8 cellular contexts compared by ENCODE assay signal in genomic region chr19:51097166-51097736, GRCh38. TPM values are rescaled to one million over a fixed set of nuclear protein-coding genes. Genes with fewer than 3 reads are reported as not detected.
DNase-seq lines count a peak whose midpoint lies in the region; ATAC-seq and TF ChIP-seq lines count a peak whose summit lies in the region.

No MANE protein-coding gene starts in this region.

- no peak for ATAC-seq in HG03175 (IDR thresholded peaks at IDR 0.05; ENCODE audit: unreplicated experiment)

- H3K27me3 ChIP-seq in SK-N-SH (ENCODE audit: insufficient read depth) = no peaks in the 10 kb centered on the region

- no peaks in the 10 kb centered on the region for H3F3A ChIP-seq in SK-N-SH (replicated peaks; ENCODE audit: insufficient read depth)

- TF ChIP-seq CTCF in SK-N-SH (IDR thresholded peaks at IDR 0.05) = peak; percentile 64
- TF ChIP-seq CTCF in retinal pigment epithelial cell (conservative IDR thresholded peaks at IDR 0.05; ENCODE audit: low read depth, low read length) = peak; percentile 74

- 0 out of 2 replicates have a peak, but pooled peaks have one; percentile 6 for TF ChIP-seq RAD21 in SK-N-SH (IDR thresholded peaks at IDR 0.05; ENCODE audit: low read length)

- no peaks in the 10 kb centered on the region for H3K9me3 Mint-ChIP-seq in activated naive CD8-positive, alpha-beta T cell treated with anti-CD3 and anti-CD28 coated beads for 36 hours

- H3K4me3 Mint-ChIP-seq in activated naive CD8-positive, alpha-beta T cell treated with anti-CD3 and anti-CD28 coated beads for 36 hours = no peak overlapping the region

- no peak overlapping the region for H3K4me2 ChIP-seq in SK-N-SH

- peaks cover 9% of the 10 kb centered on the region for H3K36me3 Mint-ChIP-seq in activated naive CD8-positive, alpha-beta T cell treated with anti-CD3 and anti-CD28 coated beads for 36 hours

- DNase-seq in COR-L47 (lab: John Stamatoyannopoulos, UW) (peak; percentile 28), HuH-7 (ENCODE audit: low spot score) (peak; percentile 84), SK-N-SH (peak; percentile 76), cardiac septum (ENCODE audit: low spot score) (peak; percentile 88), retinal pigment epithelial cell (ENCODE audit: low read depth) (no peak), NCI-H1092 treated with DMSO at 0.1 percent for 48 hours (lab: John Stamatoyannopoulos, UW) (no peak)
- peak; percentile 70 for DNase-seq in activated naive CD8-positive, alpha-beta T cell treated with anti-CD3 and anti-CD28 coated beads for 36 hours

- CTCF ChIA-PET in SK-N-SH (lab: Yijun Ruan, JAX) = interaction anchor here (1.1 to 4.2 kb wide), 6 partner anchors 8 to 167 kb away, joined by 3 to 30 read pairs (median 8); partner anchors contain the start of gene KLK10

- intact Hi-C loops in cardiac septum (cut with DNase I) = loop anchor here (10.0 kb wide), 1 partner anchor 162 kb away; no protein-coding TSS in a partner anchor

- peaks cover 19% of the 10 kb centered on the region for H3K4me1 Mint-ChIP-seq in activated naive CD8-positive, alpha-beta T cell treated with anti-CD3 and anti-CD28 coated beads for 36 hours

- 20% methylated on average over 8 of the region's 8 CpGs for WGBS in SK-N-SH (ENCODE audit: low lambda C conversion rate)

- no peaks in the 10 kb centered on the region for H3K9me2 ChIP-seq in SK-N-SH

- no peak overlapping the region for H3K27ac ChIP-seq in SK-N-SH (ENCODE audit: low read depth in 2 of 2, low read length in 1 of 2)

- no peaks in the 10 kb centered on the region; a peak in 1 of 4 replicates for H3K4me1 ChIP-seq in SK-N-SH (ENCODE audit: control insufficient read depth in 1 of 2, insufficient read depth in 2 of 2, low read depth in 1 of 2, low read length in 1 of 2)

- peaks cover 19% of the 10 kb centered on the region; the same call in 1 of the 2 replicates for H4K20me1 ChIP-seq in SK-N-SH (ENCODE audit: insufficient read depth)

- no peak overlapping the region for H2AFZ ChIP-seq in SK-N-SH (ENCODE audit: low read depth)

- TF ChIP-seq EP300 in SK-N-SH (IDR thresholded peaks at IDR 0.05; ENCODE audit: borderline replicate concordance in 1 of 2, low read depth in 1 of 2, low read length in 1 of 2) = no peak

- H3K27me3 Mint-ChIP-seq in activated naive CD8-positive, alpha-beta T cell treated with anti-CD3 and anti-CD28 coated beads for 36 hours = no peaks in the 10 kb centered on the region

- H3K4me3 ChIP-seq in SK-N-SH (ENCODE audit: low read depth in 2 of 2, low read length in 1 of 2) = no peak overlapping the region
- H3K4me3 ChIP-seq in retinal pigment epithelial cell (ENCODE audit: low read length) = no peak overlapping the region

- H3K9me3 ChIP-seq in SK-N-SH = no peaks in the 10 kb centered on the region

- H3K9ac ChIP-seq in SK-N-SH = no peak overlapping the region

- POLR2A ChIA-PET in SK-N-SH (lab: Yijun Ruan, JAX) = no interaction called here

- peak overlapping the region; percentile 1 for H3K27ac Mint-ChIP-seq in activated naive CD8-positive, alpha-beta T cell treated with anti-CD3 and anti-CD28 coated beads for 36 hours

- peaks cover 8% of the 10 kb centered on the region; the same call in 1 of the 2 replicates for H3K79me2 ChIP-seq in SK-N-SH (ENCODE audit: insufficient read depth)

- H3K36me3 ChIP-seq in SK-N-SH (replicated peaks in 1 of 2; ENCODE audit: control insufficient read depth in 1 of 2, insufficient read depth in 2 of 2, low read length in 1 of 2) = peaks cover 5 to 21% of the 10 kb centered on the region in 2 experiments

TF ChIP-seq in SK-N-SH, 30 proteins besides CTCF, POLR2A, EP300 and RAD21 (continues in another document):
- no peak for TF ChIP-seq PBX3 (IDR thresholded peaks at IDR 0.05)
- TF ChIP-seq TAF1 (IDR thresholded peaks at IDR 0.05; ENCODE audit: borderline replicate concordance, low read depth, low read length) = no peak
- TF ChIP-seq USF2 (IDR thresholded peaks at IDR 0.05; ENCODE audit: borderline replicate concordance, low read depth, low read length) = no peak
- no peak for TF ChIP-seq ZBTB33 (IDR thresholded peaks at IDR 0.05; ENCODE audit: borderline replicate concordance, low read depth)
- no peak for TF ChIP-seq REST (IDR thresholded peaks at IDR 0.05; ENCODE audit: low read depth, low read length)

RNA-seq across cellular contexts. Expression of gene CTU1, which starts 11.0 kb away (rescaled TPM):
- polyA plus RNA-seq in SK-N-SH (2012; rRNA removed) = 7.2 and 8.8 TPM in 2 replicates
- 3.3 and 5.7 TPM in 2 replicates for polyA plus RNA-seq in SK-N-SH (2012; cell fraction: cytosol; rRNA removed)
- polyA plus RNA-seq in SK-N-SH (2012; cell fraction: nucleus; rRNA removed) = 17.0 and 23.2 TPM in 2 replicates
- 10 to 100 TPM; 10.9 to 11.4 TPM for total RNA-seq in activated naive CD8-positive, alpha-beta T cell treated with anti-CD3 and anti-CD28 coated beads for 36 hours
- 4.2 TPM for total RNA-seq in cardiac septum

RNA-seq across cellular contexts. Expression of gene KLK14, which starts 14.6 kb away (rescaled TPM):
- polyA plus RNA-seq in SK-N-SH (2012; rRNA removed) = 0.19 and 0.26 TPM in 2 replicates
- polyA plus RNA-seq in SK-N-SH (2012; cell fraction: cytosol; rRNA removed) = 0.04 TPM in 1 of 2 replicates, not detected in the other
- 1.5 and 1.8 TPM in 2 replicates for polyA plus RNA-seq in SK-N-SH (2012; cell fraction: nucleus; rRNA removed)
- under 1 TPM; 0.30 to 0.31 TPM for total RNA-seq in activated naive CD8-positive, alpha-beta T cell treated with anti-CD3 and anti-CD28 coated beads for 36 hours
- total RNA-seq in cardiac septum = 0.32 TPM

RNA-seq across cellular contexts. Expression of gene SIGLEC9, which starts 27.5 kb away (rescaled TPM):
- polyA plus RNA-seq in SK-N-SH (2012; rRNA removed) = not detected in 2 replicates
- 0.01 TPM in 2 replicates for polyA plus RNA-seq in SK-N-SH (2012; cell fraction: cytosol; rRNA removed)
- not detected in 2 replicates for polyA plus RNA-seq in SK-N-SH (2012; cell fraction: nucleus; rRNA removed)
- total RNA-seq in activated naive CD8-positive, alpha-beta T cell treated with anti-CD3 and anti-CD28 coated beads for 36 hours = 1 to 10 TPM; 1.3 to 1.6 TPM
- 1.4 TPM for total RNA-seq in cardiac septum

RNA-seq across cellular contexts. Expression of gene KLK13, which starts 32.4 kb away (rescaled TPM):
- polyA plus RNA-seq in SK-N-SH (2012; rRNA removed) = not detected in 2 replicates
- not detected in 2 replicates for polyA plus RNA-seq in SK-N-SH (2012; cell fraction: cytosol; rRNA removed)
- polyA plus RNA-seq in SK-N-SH (2012; cell fraction: nucleus; rRNA removed) = not detected in 2 replicates
- total RNA-seq in activated naive CD8-positive, alpha-beta T cell treated with anti-CD3 and anti-CD28 coated beads for 36 hours = not detected
- total RNA-seq in cardiac septum = not detected

RNA-seq across cellular contexts. Expression of gene SIGLEC7, which starts 44.9 kb away (rescaled TPM):
- polyA plus RNA-seq in SK-N-SH (2012; rRNA removed) = not detected in 2 replicates
- not detected in 2 replicates for polyA plus RNA-seq in SK-N-SH (2012; cell fraction: cytosol; rRNA removed)
- polyA plus RNA-seq in SK-N-SH (2012; cell fraction: nucleus; rRNA removed) = not detected in 2 replicates
- not detected for total RNA-seq in activated naive CD8-positive, alpha-beta T cell treated with anti-CD3 and anti-CD28 coated beads for 36 hours
- 0.70 TPM for total RNA-seq in cardiac septum

Comparison
In these comparisons a context has a peak if more than half of its experiments do, and no peak if none do; other contexts are left out.
1. DNase-seq: peak in COR-L47 (single experiment), HuH-7 (single experiment), SK-N-SH (single experiment), activated naive CD8-positive, alpha-beta T cell treated with anti-CD3 and anti-CD28 coated beads for 36 hours (single experiment) and cardiac septum (single experiment); none in retinal pigment epithelial cell (single experiment) and NCI-H1092 treated with DMSO at 0.1 percent for 48 hours (single experiment).